In the genomic region with DNA sequence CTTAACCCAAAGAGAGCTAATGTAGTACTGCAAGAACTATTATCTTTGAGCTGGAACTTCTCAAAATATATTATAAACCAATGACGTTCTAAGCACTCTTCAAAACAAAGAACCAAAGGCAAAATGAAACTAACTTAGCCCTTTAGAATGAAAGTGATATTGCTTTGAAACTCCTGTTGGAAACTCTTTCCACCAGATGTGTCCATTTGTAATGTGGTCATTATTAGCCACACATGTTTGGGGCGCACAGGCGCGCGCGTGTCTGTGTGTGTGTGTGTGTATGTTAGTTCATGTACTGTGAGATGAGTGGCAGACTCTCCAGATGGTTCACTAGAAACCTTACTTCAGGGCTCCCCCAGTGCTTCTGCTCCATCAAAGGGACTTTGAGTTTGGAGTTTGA, we compare ENCODE assay signal across 37 cellular contexts.
"Had no signal": no experiment of that assay in that cellular context is flagged by ENCODE, and none has a peak within 500 bp of the region (broad histone marks: within the 10 kb centered on the region; RNA-seq: fewer than 3 reads in every experiment).

No MANE protein-coding gene starts in this region.

- H3K36me3 Mint-ChIP-seq: activated naive CD4-positive, alpha-beta T cell treated with anti-CD3 and anti-CD28 coated beads, Interleukin-2, amount 50 U/mL, for 24 hours; T-cell had no signal

- H3K4me3 Mint-ChIP-seq: activated B cell treated with CpG ODN at 0.5 μM for 24 hours; activated CD8-positive, alpha-beta T cell treated with anti-CD3 and anti-CD28 coated beads for 36 hours; activated naive CD4-positive, alpha-beta T cell treated with anti-CD3 and anti-CD28 coated beads, Interleukin-2, amount 50 U/mL, for 24 hours; activated T-cell treated with anti-CD3 and anti-CD28 coated beads, Interleukin-2, amount 50 U/mL, for 72 hours; activated T-helper 17 cell treated with anti-CD3 and anti-CD28 coated beads, Interleukin-2, amount 50 U/mL, for 72 hours; brain; T-cell had no signal

- H3K36me3 ChIP-seq: Peyer's patch had no signal

- ATAC-seq: activated CD8-positive, alpha-beta T cell treated with anti-CD3 and anti-CD28 coated beads for 36 hours; activated T-cell treated with anti-CD3 and anti-CD28 coated beads, Interleukin-2, amount 50 U/mL, for 72 hours; activated T-helper 17 cell treated with anti-CD3 and anti-CD28 coated beads, Interleukin-2, amount 50 U/mL, for 72 hours; K562; PC-3; Right ventricle myocardium inferior; SK-N-SH treated with all-trans-retinoic acid at 6 μM for 48 hours; T-cell had no signal

- H3K27me3 Mint-ChIP-seq: activated B cell treated with CpG ODN at 0.5 μM for 24 hours; activated CD8-positive, alpha-beta T cell treated with anti-CD3 and anti-CD28 coated beads for 36 hours; brain had no signal

- H3K4me1 Mint-ChIP-seq: activated naive CD4-positive, alpha-beta T cell treated with anti-CD3 and anti-CD28 coated beads, Interleukin-2, amount 50 U/mL, for 24 hours; activated T-helper 17 cell treated with anti-CD3 and anti-CD28 coated beads, Interleukin-2, amount 50 U/mL, for 72 hours; T-cell had no signal

- H3K27ac ChIP-seq: Peyer's patch, RWPE1, VCaP had no signal

- H3K4me1 ChIP-seq: Peyer's patch had no signal

- H3K27me3 ChIP-seq: Peyer's patch had no signal

- DNase-seq: activated B cell treated with CpG ODN at 0.5 μM for 24 hours; activated CD4-positive, alpha-beta T cell treated with anti-CD3 and anti-CD28 coated beads for 48 hours; activated CD4-positive, alpha-beta T cell treated with anti-CD3 and anti-CD28 coated beads, Interleukin-2, amount 50 U/mL, for 4 hours; activated CD4-positive, CD25-positive, alpha-beta regulatory T cell treated with anti-CD3 and anti-CD28 coated beads, Interleukin-2, amount 50 U/mL, for 72 hours; activated CD8-positive, alpha-beta T cell treated with anti-CD3 and anti-CD28 coated beads for 36 hours; activated effector memory CD4-positive, alpha-beta T cell treated with anti-CD3 and anti-CD28 coated beads, Interleukin-2, amount 50 U/mL, for 16 hours; activated naive CD4-positive, alpha-beta T cell; activated T-cell treated with anti-CD3 and anti-CD28 coated beads, Interleukin-2, amount 50 U/mL, for 1 hour; activated T-cell treated with anti-CD3 and anti-CD28 coated beads, Interleukin-2, amount 50 U/mL, for 72 hours; anterior cingulate cortex; caudate nucleus; cerebellar nuclear complex; Karpas-422; NCI-H1092; NCI-H1417; NCI-H187 treated with DMSO at 0.1 percent for 48 hours; NCI-H2081; NCI-H2171 treated with DMSO at 0.1 percent for 48 hours; NCI-H2227 treated with DMSO at 0.1 percent for 48 hours; NCI-H446; NCI-H510A treated with DMSO at 0.1 percent for 48 hours; NCI-H69; NCI-H82; PC-3; Peyer's patch; SIG-M5; T-cell; T-helper 2 cell; T-helper 9 cell had no signal

- H3K27ac Mint-ChIP-seq: activated B cell treated with CpG ODN at 0.5 μM for 24 hours; activated CD8-positive, alpha-beta T cell treated with anti-CD3 and anti-CD28 coated beads for 36 hours; activated naive CD4-positive, alpha-beta T cell treated with anti-CD3 and anti-CD28 coated beads, Interleukin-2, amount 50 U/mL, for 24 hours; activated T-cell treated with anti-CD3 and anti-CD28 coated beads, Interleukin-2, amount 50 U/mL, for 72 hours; activated T-helper 17 cell treated with anti-CD3 and anti-CD28 coated beads, Interleukin-2, amount 50 U/mL, for 72 hours; brain; T-cell had no signal

- H3K4me3 ChIP-seq: K562, Peyer's patch had no signal
